In genomic region chr3:119293761-119294401, GRCh38 we compare ENCODE assay signal across 1 cellular context.
TF ChIP-seq lines count a peak whose summit lies in the region.

A gene with protein sequence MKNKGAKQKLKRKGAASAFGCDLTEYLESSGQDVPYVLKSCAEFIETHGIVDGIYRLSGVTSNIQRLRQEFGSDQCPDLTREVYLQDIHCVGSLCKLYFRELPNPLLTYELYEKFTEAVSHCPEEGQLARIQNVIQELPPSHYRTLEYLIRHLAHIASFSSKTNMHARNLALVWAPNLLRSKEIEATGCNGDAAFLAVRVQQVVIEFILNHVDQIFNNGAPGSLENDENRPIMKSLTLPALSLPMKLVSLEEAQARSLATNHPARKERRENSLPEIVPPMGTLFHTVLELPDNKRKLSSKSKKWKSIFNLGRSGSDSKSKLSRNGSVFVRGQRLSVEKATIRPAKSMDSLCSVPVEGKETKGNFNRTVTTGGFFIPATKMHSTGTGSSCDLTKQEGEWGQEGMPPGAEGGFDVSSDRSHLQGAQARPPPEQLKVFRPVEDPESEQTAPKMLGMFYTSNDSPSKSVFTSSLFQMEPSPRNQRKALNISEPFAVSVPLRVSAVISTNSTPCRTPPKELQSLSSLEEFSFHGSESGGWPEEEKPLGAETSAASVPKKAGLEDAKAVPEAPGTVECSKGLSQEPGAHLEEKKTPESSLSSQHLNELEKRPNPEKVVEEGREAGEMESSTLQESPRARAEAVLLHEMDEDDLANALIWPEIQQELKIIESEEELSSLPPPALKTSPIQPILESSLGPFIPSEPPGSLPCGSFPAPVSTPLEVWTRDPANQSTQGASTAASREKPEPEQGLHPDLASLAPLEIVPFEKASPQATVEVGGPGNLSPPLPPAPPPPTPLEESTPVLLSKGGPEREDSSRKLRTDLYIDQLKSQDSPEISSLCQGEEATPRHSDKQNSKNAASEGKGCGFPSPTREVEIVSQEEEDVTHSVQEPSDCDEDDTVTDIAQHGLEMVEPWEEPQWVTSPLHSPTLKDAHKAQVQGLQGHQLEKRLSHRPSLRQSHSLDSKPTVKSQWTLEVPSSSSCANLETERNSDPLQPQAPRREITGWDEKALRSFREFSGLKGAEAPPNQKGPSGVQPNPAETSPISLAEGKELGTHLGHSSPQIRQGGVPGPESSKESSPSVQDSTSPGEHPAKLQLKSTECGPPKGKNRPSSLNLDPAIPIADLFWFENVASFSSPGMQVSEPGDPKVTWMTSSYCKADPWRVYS (N-terminal part only) (plus strand): TSS chr3:119294383. CDS start chr3:119294905, 522 bp downstream.

TF ChIP-seq in A549, 52 proteins besides CTCF, POLR2A, EP300 and RAD21 (continued from another document):
- TF ChIP-seq, protein P1, sequence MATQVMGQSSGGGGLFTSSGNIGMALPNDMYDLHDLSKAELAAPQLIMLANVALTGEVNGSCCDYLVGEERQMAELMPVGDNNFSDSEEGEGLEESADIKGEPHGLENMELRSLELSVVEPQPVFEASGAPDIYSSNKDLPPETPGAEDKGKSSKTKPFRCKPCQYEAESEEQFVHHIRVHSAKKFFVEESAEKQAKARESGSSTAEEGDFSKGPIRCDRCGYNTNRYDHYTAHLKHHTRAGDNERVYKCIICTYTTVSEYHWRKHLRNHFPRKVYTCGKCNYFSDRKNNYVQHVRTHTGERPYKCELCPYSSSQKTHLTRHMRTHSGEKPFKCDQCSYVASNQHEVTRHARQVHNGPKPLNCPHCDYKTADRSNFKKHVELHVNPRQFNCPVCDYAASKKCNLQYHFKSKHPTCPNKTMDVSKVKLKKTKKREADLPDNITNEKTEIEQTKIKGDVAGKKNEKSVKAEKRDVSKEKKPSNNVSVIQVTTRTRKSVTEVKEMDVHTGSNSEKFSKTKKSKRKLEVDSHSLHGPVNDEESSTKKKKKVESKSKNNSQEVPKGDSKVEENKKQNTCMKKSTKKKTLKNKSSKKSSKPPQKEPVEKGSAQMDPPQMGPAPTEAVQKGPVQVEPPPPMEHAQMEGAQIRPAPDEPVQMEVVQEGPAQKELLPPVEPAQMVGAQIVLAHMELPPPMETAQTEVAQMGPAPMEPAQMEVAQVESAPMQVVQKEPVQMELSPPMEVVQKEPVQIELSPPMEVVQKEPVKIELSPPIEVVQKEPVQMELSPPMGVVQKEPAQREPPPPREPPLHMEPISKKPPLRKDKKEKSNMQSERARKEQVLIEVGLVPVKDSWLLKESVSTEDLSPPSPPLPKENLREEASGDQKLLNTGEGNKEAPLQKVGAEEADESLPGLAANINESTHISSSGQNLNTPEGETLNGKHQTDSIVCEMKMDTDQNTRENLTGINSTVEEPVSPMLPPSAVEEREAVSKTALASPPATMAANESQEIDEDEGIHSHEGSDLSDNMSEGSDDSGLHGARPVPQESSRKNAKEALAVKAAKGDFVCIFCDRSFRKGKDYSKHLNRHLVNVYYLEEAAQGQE (IDR thresholded peaks at IDR 0.05): no peak
- TF ChIP-seq MYC (IDR thresholded peaks at IDR 0.05; ENCODE audit: borderline replicate concordance, low read length) (no peak), PBX3 (IDR thresholded peaks at IDR 0.05) (no peak), RCOR1 (IDR thresholded peaks at IDR 0.05; ENCODE audit: low read depth, low read length) (no peak), FOSB (CRISPR knock-in tag; IDR thresholded peaks at IDR 0.05) (no peak), NFE2L2 (conservative IDR thresholded peaks at IDR 0.05; ENCODE audit: low read length) (no peak), CHD4 (IDR thresholded peaks at IDR 0.05; ENCODE audit: borderline replicate concordance) (no peak), MAZ (IDR thresholded peaks at IDR 0.05; ENCODE audit: borderline replicate concordance, low read depth, low read length) (no peak), SREBF2 (IDR thresholded peaks at IDR 0.05) (no peak), EHF (CRISPR knock-in tag; IDR thresholded peaks at IDR 0.05) (no peak), ZNF302 (CRISPR knock-in tag; IDR thresholded peaks at IDR 0.05) (no peak), ZC3H11A (IDR thresholded peaks at IDR 0.05) (no peak), RFX5 (IDR thresholded peaks at IDR 0.05) (no peak)
